In the genomic region with DNA sequence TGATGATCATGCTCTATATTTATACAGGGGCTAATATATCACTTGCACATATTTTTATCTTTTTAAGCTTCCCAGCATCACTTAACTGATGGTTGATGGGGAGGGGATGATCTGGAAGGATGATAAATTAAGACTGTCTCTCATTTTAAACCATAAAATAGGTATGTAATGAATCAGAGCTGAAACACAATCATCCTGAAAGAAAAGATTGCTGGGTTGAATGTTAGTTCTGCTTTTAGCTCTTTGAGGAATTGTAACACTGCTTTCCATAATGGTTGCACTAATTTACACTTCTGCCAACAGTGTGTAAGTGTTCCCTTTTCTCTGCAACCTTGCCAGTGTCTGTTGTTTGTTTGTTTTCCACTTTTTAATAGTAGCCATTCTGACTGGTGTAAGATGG, we compare ENCODE assay signal across 37 cellular contexts.
"Had no signal": no experiment of that assay in that cellular context is flagged by ENCODE, and none has a peak within 500 bp of the region (broad histone marks: within the 10 kb centered on the region; RNA-seq: fewer than 3 reads in every experiment).

No MANE protein-coding gene starts in this region.

- ATAC-seq: activated CD4-positive, CD25-positive, alpha-beta regulatory T cell treated with anti-CD3 and anti-CD28 coated beads, Interleukin-2, amount 50 U/mL, for 24 hours; activated CD8-positive, alpha-beta memory T cell treated with anti-CD3 and anti-CD28 coated beads, Interleukin-2, amount 10 ng/mL, durations not matched to agents 7 days and 5 days; activated CD8-positive, alpha-beta T cell treated with anti-CD3 and anti-CD28 coated beads, Interleukin-2, amount 10 ng/mL, durations not matched to agents 7 days and 5 days; activated naive CD8-positive, alpha-beta T cell treated with anti-CD3 and anti-CD28 coated beads, Interleukin-2, amount 50 U/mL, for 24 hours; esophagus mucosa; T-helper 17 cell had no signal

- H3K9me3 ChIP-seq: adrenal gland, breast epithelium, colonic mucosa had no signal

- H3K9me3 Mint-ChIP-seq: activated B cell treated with CpG ODN at 0.5 μM for 24 hours; activated naive CD4-positive, alpha-beta T cell treated with anti-CD3 and anti-CD28 coated beads for 36 hours; activated T-helper 1 cell treated with anti-CD3 and anti-CD28 coated beads, Interleukin-12 subunit alpha, Interleukin-12 subunit beta, Interleukin-2, Interleukin-4 antibody, amounts not matched to agents 30 ng/mL and 10 ng/mL and 1 ng/mL, durations not matched to agents 14 hours and 24 hours and 36 hours; endodermal cell; T-helper 2 cell treated with Interferon-gamma antibody and Interleukin-4, amounts not matched to agents 5 μg/mL and 100 μg/mL, for 36 hours had no signal

- H3K27ac ChIP-seq: adrenal gland, breast epithelium, cardiac muscle cell, colonic mucosa, dorsolateral prefrontal cortex, WERI-Rb-1 had no signal

- H3K4me1 Mint-ChIP-seq: activated B cell treated with CpG ODN at 0.5 μM for 24 hours; activated CD8-positive, alpha-beta memory T cell treated with anti-CD3 and anti-CD28 coated beads, Interleukin-2, amount 10 ng/mL, durations not matched to agents 7 days and 5 days; activated naive CD4-positive, alpha-beta T cell treated with anti-CD3 and anti-CD28 coated beads, Interleukin-2, amount 50 U/mL, for 24 hours; activated naive CD8-positive, alpha-beta T cell treated with anti-CD3 and anti-CD28 coated beads for 36 hours; activated naive CD8-positive, alpha-beta T cell treated with anti-CD3 and anti-CD28 coated beads, Interleukin-2, amount 50 U/mL, for 24 hours; brain; T-helper 17 cell had no signal

- H3K4me3 ChIP-seq: adrenal gland, breast epithelium, cardiac muscle cell, colonic mucosa, dorsolateral prefrontal cortex had no signal

- H3K36me3 ChIP-seq: adrenal gland, breast epithelium, cardiac muscle cell, colonic mucosa, WERI-Rb-1 had no signal

- H3K4me1 ChIP-seq: adrenal gland, breast epithelium, colonic mucosa had no signal

- DNase-seq: activated B cell treated with CpG ODN at 0.5 μM for 24 hours; activated CD4-positive, alpha-beta memory T cell treated with anti-CD3 and anti-CD28 coated beads for 36 hours; activated CD4-positive, alpha-beta T cell treated with anti-CD3 and anti-CD28 coated beads for 48 hours; activated CD4-positive, alpha-beta T cell treated with anti-CD3 and anti-CD28 coated beads, Interleukin-2, amount 50 U/mL, for 1 hour; activated CD8-positive, alpha-beta memory T cell treated with anti-CD3 and anti-CD28 coated beads, Interleukin-2, amount 10 ng/mL, durations not matched to agents 7 days and 5 days; activated CD8-positive, alpha-beta memory T cell treated with anti-CD3 and anti-CD28 coated beads, Interleukin-2, amount 50 U/mL, for 4 hours; activated CD8-positive, alpha-beta T cell treated with anti-CD3 and anti-CD28 coated beads, Interleukin-2, amount 10 ng/mL, durations not matched to agents 7 days and 5 days; activated effector memory CD4-positive, alpha-beta T cell treated with anti-CD3 and anti-CD28 coated beads, Interleukin-2, amount 50 U/mL, for 16 hours; activated naive CD4-positive, alpha-beta T cell treated with anti-CD3 and anti-CD28 coated beads for 36 hours; activated naive CD8-positive, alpha-beta T cell treated with anti-CD3 and anti-CD28 coated beads for 36 hours; activated naive CD8-positive, alpha-beta T cell treated with anti-CD3 and anti-CD28 coated beads, Interleukin-2, amount 50 U/mL, for 24 hours; activated T-cell treated with anti-CD3 and anti-CD28 coated beads, Interleukin-2, amount 50 U/mL, for 1 hour; activated T-cell treated with anti-CD3 and anti-CD28 coated beads, Interleukin-2, amount 50 U/mL, for 48 hours; adrenal gland; amygdala; aorta; central memory CD4-positive, alpha-beta T cell; cerebellar nuclear complex; colonic mucosa; dorsolateral prefrontal cortex; effector memory CD4-positive, alpha-beta T cell; endodermal cell; foreskin fibroblast; head of caudate nucleus; T-helper 17 cell; T1000; WERI-Rb-1 had no signal

- H3K27ac Mint-ChIP-seq: activated B cell treated with CpG ODN at 0.5 μM for 24 hours; activated CD4-positive, alpha-beta memory T cell treated with anti-CD3 and anti-CD28 coated beads for 36 hours; activated CD8-positive, alpha-beta memory T cell treated with anti-CD3 and anti-CD28 coated beads, Interleukin-2, amount 10 ng/mL, durations not matched to agents 7 days and 5 days; activated CD8-positive, alpha-beta T cell treated with anti-CD3 and anti-CD28 coated beads, Interleukin-2, amount 10 ng/mL, durations not matched to agents 7 days and 5 days; activated naive CD4-positive, alpha-beta T cell treated with anti-CD3 and anti-CD28 coated beads for 36 hours; activated naive CD4-positive, alpha-beta T cell treated with anti-CD3 and anti-CD28 coated beads, Interleukin-2, amount 50 U/mL, for 24 hours; activated naive CD8-positive, alpha-beta T cell treated with anti-CD3 and anti-CD28 coated beads for 36 hours; activated naive CD8-positive, alpha-beta T cell treated with anti-CD3 and anti-CD28 coated beads, Interleukin-2, amount 50 U/mL, for 24 hours; activated T-helper 1 cell treated with anti-CD3 and anti-CD28 coated beads, Interleukin-12 subunit alpha, Interleukin-12 subunit beta, Interleukin-2, Interleukin-4 antibody, amounts not matched to agents 30 ng/mL and 10 ng/mL and 1 ng/mL, durations not matched to agents 14 hours and 24 hours and 36 hours; activated T-helper 2 cell treated with anti-CD3 and anti-CD28 coated beads, Interferon-gamma antibody, Interleukin-2, Interleukin-4, amounts not matched to agents 10 μg/mL and 5 μg/mL and 100 μg/mL, durations not matched to agents 14 hours and 24 hours and 36 hours; brain; endodermal cell; T-helper 17 cell; T-helper 2 cell treated with Interferon-gamma antibody and Interleukin-4, amounts not matched to agents 5 μg/mL and 100 μg/mL, for 36 hours had no signal

- H3K36me3 Mint-ChIP-seq: activated CD4-positive, alpha-beta memory T cell treated with anti-CD3 and anti-CD28 coated beads for 36 hours; activated CD8-positive, alpha-beta memory T cell treated with anti-CD3 and anti-CD28 coated beads, Interleukin-2, amount 10 ng/mL, durations not matched to agents 7 days and 5 days; activated naive CD4-positive, alpha-beta T cell treated with anti-CD3 and anti-CD28 coated beads, Interleukin-2, amount 50 U/mL, for 24 hours; activated naive CD8-positive, alpha-beta T cell treated with anti-CD3 and anti-CD28 coated beads for 36 hours; brain had no signal

- H3K27me3 ChIP-seq: adrenal gland, breast epithelium, cardiac muscle cell, colonic mucosa, dorsolateral prefrontal cortex had no signal

- H3K4me3 Mint-ChIP-seq: activated B cell treated with CpG ODN at 0.5 μM for 24 hours; activated CD4-positive, alpha-beta memory T cell treated with anti-CD3 and anti-CD28 coated beads for 36 hours; activated CD8-positive, alpha-beta memory T cell treated with anti-CD3 and anti-CD28 coated beads, Interleukin-2, amount 10 ng/mL, durations not matched to agents 7 days and 5 days; activated CD8-positive, alpha-beta T cell treated with anti-CD3 and anti-CD28 coated beads, Interleukin-2, amount 10 ng/mL, durations not matched to agents 7 days and 5 days; activated naive CD4-positive, alpha-beta T cell treated with anti-CD3 and anti-CD28 coated beads for 36 hours; activated naive CD4-positive, alpha-beta T cell treated with anti-CD3 and anti-CD28 coated beads, Interleukin-2, amount 50 U/mL, for 24 hours; activated naive CD8-positive, alpha-beta T cell treated with anti-CD3 and anti-CD28 coated beads for 36 hours; activated naive CD8-positive, alpha-beta T cell treated with anti-CD3 and anti-CD28 coated beads, Interleukin-2, amount 50 U/mL, for 24 hours; activated T-helper 1 cell treated with anti-CD3 and anti-CD28 coated beads, Interleukin-12 subunit alpha, Interleukin-12 subunit beta, Interleukin-2, Interleukin-4 antibody, amounts not matched to agents 30 ng/mL and 10 ng/mL and 1 ng/mL, durations not matched to agents 14 hours and 24 hours and 36 hours; brain; endodermal cell; T-helper 17 cell; T-helper 2 cell treated with Interferon-gamma antibody and Interleukin-4, amounts not matched to agents 5 μg/mL and 100 μg/mL, for 36 hours had no signal

- FAIRE-seq: frontal cortex had no signal
